14 cellular contexts compared by ENCODE assay signal in the genomic region with DNA sequence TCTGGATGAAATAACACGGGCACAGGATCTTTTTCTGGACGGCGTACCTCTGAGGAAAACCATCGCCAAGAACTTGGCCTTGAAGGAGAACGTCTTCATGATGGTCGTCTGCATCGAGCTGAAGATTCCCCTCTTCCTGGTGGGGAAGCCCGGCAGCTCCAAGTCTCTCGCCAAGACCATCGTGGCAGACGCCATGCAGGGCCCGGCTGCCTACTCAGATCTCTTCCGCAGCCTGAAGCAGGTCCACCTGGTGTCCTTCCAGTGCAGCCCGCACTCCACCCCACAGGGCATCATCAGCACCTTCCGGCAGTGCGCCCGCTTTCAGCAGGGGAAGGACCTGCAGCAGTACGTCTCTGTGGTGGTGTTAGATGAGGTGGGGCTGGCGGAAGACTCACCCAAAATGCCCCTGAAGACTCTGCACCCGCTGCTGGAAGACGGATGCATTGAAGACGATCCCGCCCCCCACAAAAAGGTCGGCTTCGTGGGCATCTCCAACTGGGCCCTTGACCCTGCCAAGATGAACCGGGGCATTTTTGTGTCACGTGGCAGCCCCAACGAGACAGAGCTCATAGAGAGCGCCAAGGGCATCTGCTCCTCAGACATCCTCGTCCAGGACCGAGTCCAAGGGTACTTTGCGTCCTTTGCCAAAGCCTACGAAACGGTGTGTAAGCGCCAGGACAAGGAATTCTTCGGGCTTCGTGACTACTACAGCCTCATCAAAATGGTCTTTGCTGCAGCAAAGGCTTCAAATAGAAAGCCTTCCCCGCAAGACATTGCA.
DNase-seq lines count a peak whose midpoint lies in the region; ATAC-seq, FAIRE-seq and TF ChIP-seq lines count a peak whose summit lies in the region.
"Had no signal": no experiment of that assay in that cellular context is flagged by ENCODE, and none has a peak within 500 bp of the region (broad histone marks: within the 10 kb centered on the region; RNA-seq: fewer than 3 reads in every experiment).

No MANE protein-coding gene starts in this region.

- no peaks in the 10 kb centered on the region for H3K9me3 Mint-ChIP-seq in activated naive CD8-positive, alpha-beta T cell treated with anti-CD3 and anti-CD28 coated beads, Interleukin-2, amount 10 ng/mL, durations not matched to agents 7 days and 5 days
- no peaks in the 10 kb centered on the region for H3K9me3 Mint-ChIP-seq in activated naive CD8-positive, alpha-beta T cell treated with anti-CD3 and anti-CD28 coated beads, Interleukin-2, amount 50 U/mL, for 24 hours
- H3K9me3 Mint-ChIP-seq: CD8-positive, alpha-beta T cell had no signal

- H3K36me3 Mint-ChIP-seq in activated naive CD8-positive, alpha-beta T cell treated with anti-CD3 and anti-CD28 coated beads, Interleukin-2, amount 10 ng/mL, durations not matched to agents 7 days and 5 days = peaks cover 52% of the 10 kb centered on the region
- peaks cover 69% of the 10 kb centered on the region for H3K36me3 Mint-ChIP-seq in activated naive CD8-positive, alpha-beta T cell treated with anti-CD3 and anti-CD28 coated beads, Interleukin-2, amount 50 U/mL, for 24 hours (ENCODE audit: low read depth)

- peaks cover 14% of the 10 kb centered on the region for H3K4me1 Mint-ChIP-seq in activated naive CD8-positive, alpha-beta T cell treated with anti-CD3 and anti-CD28 coated beads, Interleukin-2, amount 10 ng/mL, durations not matched to agents 7 days and 5 days
- H3K4me1 Mint-ChIP-seq in activated naive CD8-positive, alpha-beta T cell treated with anti-CD3 and anti-CD28 coated beads, Interleukin-2, amount 50 U/mL, for 24 hours = peaks cover 16% of the 10 kb centered on the region
- H3K4me1 Mint-ChIP-seq: CD14-positive monocyte had no signal

- ATAC-seq in activated naive CD8-positive, alpha-beta T cell treated with anti-CD3 and anti-CD28 coated beads, Interleukin-2, amount 10 ng/mL, durations not matched to agents 7 days and 5 days (ENCODE audit: low read depth) = no peak
- no peak for ATAC-seq in activated naive CD8-positive, alpha-beta T cell treated with anti-CD3 and anti-CD28 coated beads, Interleukin-2, amount 50 U/mL, for 24 hours
- ATAC-seq: A549; CD8-positive, alpha-beta T cell; HCT116 had no signal

- H2BK12ac ChIP-seq in H1 (ENCODE audit: low read depth, low read length) = no peak overlapping the region

- H2BK20ac ChIP-seq in H1 (ENCODE audit: low read length) = no peak overlapping the region

- CTCF ChIA-PET in H1 (lab: Charles Lee; ENCODE audit: partially characterized antibody) = interaction anchor here (0.7 to 3.1 kb wide), 7 partner anchors 12 to 152 kb away, joined by 3 to 19 read pairs (median 4); no protein-coding TSS in a partner anchor

- H3K14ac ChIP-seq in H1 (ENCODE audit: insufficient read length) = no peak overlapping the region

- H2BK5ac ChIP-seq in H1 (ENCODE audit: low read depth, low read length) = no peak overlapping the region

- H3K56ac ChIP-seq in H1 (replicated peaks; ENCODE audit: insufficient read length, low read depth, low read length) = no peak overlapping the region

- no peaks in the 10 kb centered on the region for H3K79me2 ChIP-seq in H1 (ENCODE audit: control insufficient read depth in 1 of 2, insufficient read depth in 2 of 2, low read length in 2 of 2)

- no peak overlapping the region for H3K18ac ChIP-seq in H1 (ENCODE audit: extremely low read depth, low read length)

- peak; percentile 19 for DNase-seq in activated naive CD8-positive, alpha-beta T cell treated with anti-CD3 and anti-CD28 coated beads, Interleukin-2, amount 10 ng/mL, durations not matched to agents 7 days and 5 days
- no peak for DNase-seq in activated naive CD8-positive, alpha-beta T cell treated with anti-CD3 and anti-CD28 coated beads, Interleukin-2, amount 50 U/mL, for 24 hours
- DNase-seq in H1 (ENCODE audit: low read depth in 1 of 2, low spot score in 2 of 2) = no peak
- DNase-seq in spleen = peak; percentile 62
- no peak for DNase-seq in stomach
- no peak for DNase-seq in germinal center (ENCODE audit: low spot score)
- DNase-seq: Caco-2; CD8-positive, alpha-beta T cell; DMS 273 treated with DMSO at 0.1 percent for 48 hours had no signal

- no peak for FAIRE-seq in H1 (lab: Jason Lieb, UNC)
- FAIRE-seq: A549, H54 had no signal

- H4K20me1 ChIP-seq in H1 (replicated peaks in 1 of 2; ENCODE audit: control insufficient read depth in 1 of 2, insufficient read depth in 2 of 2, low read length in 2 of 2) = peaks cover 7 to 13% of the 10 kb centered on the region in 2 experiments

- H3K4me3 ChIP-seq in H1 (ENCODE audit: extremely low read depth in 1 of 4, insufficient read depth in 2 of 4, low read depth in 3 of 4, low read length in 4 of 4) = no peak overlapping the region
- no peak overlapping the region for H3K4me3 ChIP-seq in spleen
- no peak overlapping the region for H3K4me3 ChIP-seq in stomach
- H3K4me3 ChIP-seq: A549 had no signal

- H2AK5ac ChIP-seq in H1 (ENCODE audit: low read depth, low read length) = no peak overlapping the region

- no peak for TF ChIP-seq POLR2A in H1 (IDR thresholded peaks at IDR 0.05; ENCODE audit: control extremely low read depth in 1 of 2, low read depth in 2 of 2, low read length in 2 of 2)
- no peak for TF ChIP-seq POLR2A in spleen (IDR thresholded peaks at IDR 0.05)
- TF ChIP-seq POLR2A in stomach (IDR thresholded peaks at IDR 0.05) = no peak

- H3K27ac Mint-ChIP-seq in activated naive CD8-positive, alpha-beta T cell treated with anti-CD3 and anti-CD28 coated beads, Interleukin-2, amount 10 ng/mL, durations not matched to agents 7 days and 5 days = no peak overlapping the region
- H3K27ac Mint-ChIP-seq in activated naive CD8-positive, alpha-beta T cell treated with anti-CD3 and anti-CD28 coated beads, Interleukin-2, amount 50 U/mL, for 24 hours = no peak overlapping the region

- H3K4ac ChIP-seq in H1 (replicated peaks; ENCODE audit: insufficient read length, low read depth, low read length) = no peak overlapping the region

- no peak overlapping the region for H3K4me2 ChIP-seq in H1 (ENCODE audit: insufficient read depth in 1 of 2, low read depth in 2 of 2, low read length in 2 of 2)
- H3K4me2 ChIP-seq: A549 had no signal

- H3K9ac ChIP-seq in H1 (replicated peaks in 1 of 4; ENCODE audit: extremely low read depth in 1 of 4, low read depth in 3 of 4, low read length in 3 of 4) = no peak overlapping the region

- no peak overlapping the region for H2BK15ac ChIP-seq in H1 (ENCODE audit: low read length)

- peak overlapping the region; percentile 18; the same call in 1 of the 2 replicates for H4K8ac ChIP-seq in H1 (ENCODE audit: extremely low read depth, insufficient read depth, low read length)

- H3K23ac ChIP-seq in H1 (ENCODE audit: insufficient read length) = no peak overlapping the region

- H3K27me3 ChIP-seq in H1 (replicated peaks in 1 of 4; ENCODE audit: control insufficient read depth in 3 of 4, extremely low read depth in 1 of 4, insufficient read depth in 3 of 4, low read length in 3 of 4) (no peaks in the 10 kb centered on the region), spleen (replicated peaks in 1 of 7) (no peaks in the 10 kb centered on the region), stomach (no peaks in the 10 kb centered on the region)

- WGBS in H1 (ENCODE audit: extremely low coverage in 1 of 2, insufficient coverage in 1 of 2, insufficient read length in 1 of 2, insufficient replicate concordance in 2 of 2, low coverage in 1 of 2, low lambda C conversion rate in 2 of 2, missing lambda C conversion rate in 1 of 2), 2 experiments = 94% methylated on average over 36 of the region's 38 CpGs; no CpG with 5 or more reads in 1 of the 2 experiments
- 95 to 99% (median 96%) methylated on average over 34 to 38 of the region's 38 CpGs for WGBS in spleen, 5 donors
- WGBS in stomach, 5 donors = 94 to 97% (median 96%) methylated on average over 36 to 38 of the region's 38 CpGs

- H3K79me1 ChIP-seq in H1 (ENCODE audit: low read depth, low read length) = peaks cover 2% of the 10 kb centered on the region; the same call in 1 of the 2 replicates

- TF ChIP-seq EP300 in H1 (IDR thresholded peaks at IDR 0.05; ENCODE audit: borderline replicate concordance in 1 of 2, low read depth in 2 of 2, low read length in 2 of 2) (no peak), stomach (IDR thresholded peaks at IDR 0.05) (no peak)

- no peak overlapping the region for H2BK120ac ChIP-seq in H1 (replicated peaks; ENCODE audit: low read depth, low read length)

- H3K36me3 ChIP-seq in H1 (ENCODE audit: control insufficient read depth in 2 of 4, insufficient read depth in 4 of 4, low read length in 3 of 4) (peaks cover 38 to 77% (median 62%) of the 10 kb centered on the region in 4 experiments), spleen (peaks cover 20 to 100% (median 98%) of the 10 kb centered on the region in 6 donors), stomach (peaks cover 92 to 100% (median 98%) of the 10 kb centered on the region in 4 donors)

- POLR2A ChIA-PET in activated naive CD8-positive, alpha-beta T cell treated with anti-CD3 and anti-CD28 coated beads, Interleukin-2, amount 10 ng/mL, durations not matched to agents 7 days and 5 days (lab: Charles Lee) = no interaction called here
- POLR2A ChIA-PET in H1 (lab: Charles Lee; ENCODE audit: partially characterized antibody) = no interaction called here

- no peak overlapping the region for H3K4me3 Mint-ChIP-seq in activated naive CD8-positive, alpha-beta T cell treated with anti-CD3 and anti-CD28 coated beads, Interleukin-2, amount 10 ng/mL, durations not matched to agents 7 days and 5 days
- H3K4me3 Mint-ChIP-seq in activated naive CD8-positive, alpha-beta T cell treated with anti-CD3 and anti-CD28 coated beads, Interleukin-2, amount 50 U/mL, for 24 hours = no peak overlapping the region
- H3K4me3 Mint-ChIP-seq: CD14-positive monocyte; CD8-positive, alpha-beta T cell had no signal

- no peaks in the 10 kb centered on the region for H3K4me1 ChIP-seq in H1 (replicated peaks in 1 of 4; ENCODE audit: control insufficient read depth in 3 of 4, insufficient read depth in 4 of 4, low read length in 3 of 4)
- no peaks in the 10 kb centered on the region for H3K4me1 ChIP-seq in spleen
- H3K4me1 ChIP-seq in stomach = no peaks in the 10 kb centered on the region
- H3K4me1 ChIP-seq: A549, Caco-2 had no signal

- H3K27me3 Mint-ChIP-seq in activated naive CD8-positive, alpha-beta T cell treated with anti-CD3 and anti-CD28 coated beads, Interleukin-2, amount 10 ng/mL, durations not matched to agents 7 days and 5 days = no peaks in the 10 kb centered on the region
- H3K27me3 Mint-ChIP-seq in activated naive CD8-positive, alpha-beta T cell treated with anti-CD3 and anti-CD28 coated beads, Interleukin-2, amount 50 U/mL, for 24 hours = no peaks in the 10 kb centered on the region

- no peak for TF ChIP-seq RAD21 in H1 (IDR thresholded peaks at IDR 0.05 in 1 of 2, conservative IDR thresholded peaks at IDR 0.05 in 1 of 2; ENCODE audit: low read depth in 2 of 2, low read length in 2 of 2)

- intact Hi-C loops in spleen (cut with DNase I; ENCODE audit: low total_unique reads) = no loop called here
- intact Hi-C loops in stomach (cut with DNase I; ENCODE audit: low total_unique reads) = no loop called here

- no peak overlapping the region for H4K5ac ChIP-seq in H1 (ENCODE audit: insufficient read length, low read depth, low read length)

- no peak overlapping the region for H3K27ac ChIP-seq in H1 (ENCODE audit: low read depth, low read length)
- no peak overlapping the region for H3K27ac ChIP-seq in spleen
- H3K27ac ChIP-seq in stomach = no peak overlapping the region
- H3K27ac ChIP-seq: A549, HL-60 had no signal

- H3K23me2 ChIP-seq in H1 (ENCODE audit: low read depth, low read length) = no peaks in the 10 kb centered on the region

- H3K9me3 ChIP-seq in H1 (ENCODE audit: insufficient read depth in 2 of 2, low read depth in 1 of 2, low read length in 1 of 2) (no peaks in the 10 kb centered on the region), spleen (no peaks in the 10 kb centered on the region), stomach (no peaks in the 10 kb centered on the region)
- H3K9me3 ChIP-seq: A549, Caco-2 had no signal

- H2AFZ ChIP-seq in H1 (ENCODE audit: low read length) = no peak overlapping the region

- TF ChIP-seq CTCF in H1 (IDR thresholded peaks at IDR 0.05; ENCODE audit: control extremely low read depth in 1 of 3, insufficient read depth in 1 of 3, low read depth in 1 of 3, low read length in 3 of 3) (no peak), spleen (IDR thresholded peaks at IDR 0.05 in 8 of 11, conservative IDR thresholded peaks at IDR 0.05 in 3 of 11) (no peak), stomach (IDR thresholded peaks at IDR 0.05) (no peak)

- no peak overlapping the region for H4K91ac ChIP-seq in H1 (replicated peaks; ENCODE audit: insufficient read length, low read length)

Comparison
In these comparisons a context has a peak if more than half of its experiments do, and no peak if none do; other contexts are left out.
1. DNase-seq: peak in activated naive CD8-positive, alpha-beta T cell treated with anti-CD3 and anti-CD28 coated beads, Interleukin-2, amount 10 ng/mL, durations not matched to agents 7 days and 5 days (single experiment) and spleen (single experiment); none in activated naive CD8-positive, alpha-beta T cell treated with anti-CD3 and anti-CD28 coated beads, Interleukin-2, amount 50 U/mL, for 24 hours (single experiment), H1 (0 of 2), stomach (single experiment) and germinal center (single experiment).